Comparison of ENCODE assay signal across 15 cellular contexts in the genomic region with DNA sequence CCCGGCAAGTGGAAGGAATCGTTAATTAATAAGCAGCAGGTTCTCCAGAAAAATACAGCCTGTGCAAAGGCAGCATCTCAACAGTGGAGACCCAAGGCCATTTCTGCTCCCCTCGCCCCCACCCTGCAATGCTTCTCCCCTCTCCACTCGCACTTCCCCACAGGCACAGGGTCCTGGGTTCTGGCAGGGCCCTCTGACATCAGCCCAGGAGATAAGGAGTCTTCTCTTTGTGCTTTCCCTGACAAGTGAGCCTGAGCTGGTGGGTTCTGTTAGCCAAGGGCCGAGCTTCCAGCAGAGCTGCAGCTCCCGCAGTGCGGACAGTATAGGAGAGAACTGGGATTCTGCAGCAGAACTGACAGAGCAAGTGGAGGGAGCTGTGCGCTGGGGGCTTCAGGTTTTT.
A peak's percentile ranks its signal among the peaks of the same experiment; 100 is the strongest.
DNase-seq lines count a peak whose midpoint lies in the region; ATAC-seq, FAIRE-seq and TF ChIP-seq lines count a peak whose summit lies in the region.
"Had no signal": no experiment of that assay in that cellular context is flagged by ENCODE, and none has a peak within 500 bp of the region (broad histone marks: within the 10 kb centered on the region; RNA-seq: fewer than 3 reads in every experiment).

No MANE protein-coding gene starts in this region.

- peaks cover 0 to 24% of the 10 kb centered on the region in 2 experiments; a peak in 2 of 4 replicates for H3K4me1 ChIP-seq in SK-N-SH (ENCODE audit: control insufficient read depth in 1 of 2, insufficient read depth in 2 of 2, low read depth in 1 of 2, low read length in 1 of 2)
- peaks cover 2 to 12% (median 8%) of the 10 kb centered on the region in 4 experiments; a peak in 5 of 7 replicates for H3K4me1 ChIP-seq in H1 (replicated peaks in 1 of 4; ENCODE audit: control insufficient read depth in 3 of 4, insufficient read depth in 4 of 4, low read length in 3 of 4)
- peaks cover 0 to 27% of the 10 kb centered on the region in 2 donors for H3K4me1 ChIP-seq in neuronal stem cell (ENCODE audit: control insufficient read depth in 2 of 2, insufficient read depth in 1 of 2, low read depth in 1 of 2, low read length in 2 of 2)
- H3K4me1 ChIP-seq: Caco-2 had no signal

- H3K4me1 Mint-ChIP-seq in activated naive CD4-positive, alpha-beta T cell treated with anti-CD3 and anti-CD28 coated beads, Interleukin-2, amount 10 ng/mL, durations not matched to agents 7 days and 5 days: no peaks in the 10 kb centered on the region
- no peaks in the 10 kb centered on the region for H3K4me1 Mint-ChIP-seq in natural killer cell treated with Interleukin-12 subunit alpha and Interleukin-12 subunit beta and Interleukin-15 and Interleukin-18, amount 100 ng/mL, for 72 hours (ENCODE audit: low read depth in 2 of 2)
- H3K4me1 Mint-ChIP-seq: CD8-positive, alpha-beta memory T cell had no signal

- no peaks in the 10 kb centered on the region for H3K27me3 ChIP-seq in SK-N-SH (ENCODE audit: insufficient read depth)
- peaks cover 0 to 3% (median 1%) of the 10 kb centered on the region in 4 experiments; a peak in 1 of 7 replicates for H3K27me3 ChIP-seq in H1 (replicated peaks in 1 of 4; ENCODE audit: control insufficient read depth in 3 of 4, extremely low read depth in 1 of 4, insufficient read depth in 3 of 4, low read length in 3 of 4)
- H3K27me3 ChIP-seq in neuronal stem cell (ENCODE audit: control insufficient read depth in 3 of 3, insufficient read depth in 3 of 3, low read depth in 1 of 3, low read length in 3 of 3): no peaks in the 10 kb centered on the region
- H3K27me3 ChIP-seq: BLaER1 had no signal

- no peak overlapping the region for H4K5ac ChIP-seq in H1 (ENCODE audit: insufficient read length, low read depth, low read length)

- CTCF ChIA-PET in SK-N-SH (lab: Yijun Ruan, JAX) (interaction anchor here (1.3 to 13.7 kb wide), 5 partner anchors 9 to 256 kb away, joined by 3 to 298 read pairs (median 17); a partner anchor contains a TSS), H1 (lab: Charles Lee; ENCODE audit: partially characterized antibody) (interaction anchor here (0.8 to 13.2 kb wide), 6 partner anchors 9 to 256 kb away, joined by 3 to 174 read pairs (median 4); a partner anchor contains a TSS)
- CTCF ChIA-PET in activated naive CD4-positive, alpha-beta T cell treated with anti-CD3 and anti-CD28 coated beads, Interleukin-2, amount 10 ng/mL, durations not matched to agents 7 days and 5 days (lab: Charles Lee): interaction anchor here (1.2 kb wide), 1 partner anchor 9 kb away, joined by 5 read pairs; no protein-coding TSS in a partner anchor

- H2AFZ ChIP-seq in SK-N-SH (ENCODE audit: low read depth) (no peak overlapping the region), H1 (ENCODE audit: low read length) (no peak overlapping the region), neuronal stem cell (ENCODE audit: low read length) (no peak overlapping the region)

- H4K8ac ChIP-seq in H1 (ENCODE audit: extremely low read depth, insufficient read depth, low read length) (no peak overlapping the region), neuronal stem cell (ENCODE audit: low read depth, low read length) (no peak overlapping the region)

- H3K36me3 Mint-ChIP-seq in activated naive CD4-positive, alpha-beta T cell treated with anti-CD3 and anti-CD28 coated beads, Interleukin-2, amount 10 ng/mL, durations not matched to agents 7 days and 5 days: no peaks in the 10 kb centered on the region
- H3K36me3 Mint-ChIP-seq in natural killer cell treated with Interleukin-12 subunit alpha and Interleukin-12 subunit beta and Interleukin-15 and Interleukin-18, amount 100 ng/mL, for 72 hours: no peaks in the 10 kb centered on the region
- H3K36me3 Mint-ChIP-seq: CD8-positive, alpha-beta memory T cell had no signal

- no peak overlapping the region; the same call in 1 of the 2 replicates for H2AK5ac ChIP-seq in H1 (ENCODE audit: low read depth, low read length)
- H2AK5ac ChIP-seq in neuronal stem cell (ENCODE audit: low read depth, low read length): peak overlapping the region; percentile 6

- ATAC-seq in SK-N-SH treated with all-trans-retinoic acid at 6 μM for 48 hours: no peak
- no peak for ATAC-seq in natural killer cell treated with Interleukin-12 subunit alpha and Interleukin-12 subunit beta and Interleukin-15 and Interleukin-18, amount 100 ng/mL, for 72 hours

- H2BK12ac ChIP-seq in H1 (ENCODE audit: low read depth, low read length) (no peak overlapping the region), neuronal stem cell (ENCODE audit: low read length) (peak overlapping the region; percentile 63)

- FAIRE-seq in H1 (lab: Jason Lieb, UNC): no peak

- no peak overlapping the region for H3K4ac ChIP-seq in H1 (replicated peaks; ENCODE audit: insufficient read length, low read depth, low read length)
- no peak overlapping the region for H3K4ac ChIP-seq in neuronal stem cell (ENCODE audit: low read length)

- H2BK120ac ChIP-seq in H1 (replicated peaks; ENCODE audit: low read depth, low read length) (no peak overlapping the region), neuronal stem cell (ENCODE audit: low read depth, low read length) (no peak overlapping the region)

- H3K18ac ChIP-seq in H1 (ENCODE audit: extremely low read depth, low read length) (peak overlapping the region; percentile 48; the same call in 1 of the 2 replicates), neuronal stem cell (ENCODE audit: low read length) (peak overlapping the region; percentile 65)

- H3K9ac ChIP-seq in SK-N-SH: no peak overlapping the region
- no peak overlapping the region for H3K9ac ChIP-seq in H1 (replicated peaks in 1 of 4; ENCODE audit: extremely low read depth in 1 of 4, low read depth in 3 of 4, low read length in 3 of 4)
- no peak overlapping the region for H3K9ac ChIP-seq in neuronal stem cell (ENCODE audit: low read depth, low read length, poor library complexity)
- H3K9ac ChIP-seq: BLaER1 had no signal

- TF ChIP-seq CTCF in SK-N-SH (IDR thresholded peaks at IDR 0.05) (no peak), H1 (IDR thresholded peaks at IDR 0.05; ENCODE audit: control extremely low read depth in 1 of 3, insufficient read depth in 1 of 3, low read depth in 1 of 3, low read length in 3 of 3) (no peak), foreskin fibroblast (IDR thresholded peaks at IDR 0.05; ENCODE audit: low read depth, low read length) (no peak)

- H3K56ac ChIP-seq in H1 (replicated peaks; ENCODE audit: insufficient read length, low read depth, low read length): no peak overlapping the region

- no peaks in the 10 kb centered on the region for H3K9me3 Mint-ChIP-seq in activated naive CD4-positive, alpha-beta T cell treated with anti-CD3 and anti-CD28 coated beads, Interleukin-2, amount 10 ng/mL, durations not matched to agents 7 days and 5 days
- no peaks in the 10 kb centered on the region for H3K9me3 Mint-ChIP-seq in natural killer cell treated with Interleukin-12 subunit alpha and Interleukin-12 subunit beta and Interleukin-15 and Interleukin-18, amount 100 ng/mL, for 72 hours

- H3K23me2 ChIP-seq in H1 (ENCODE audit: low read depth, low read length): no peaks in the 10 kb centered on the region

- H3K4me2 ChIP-seq in SK-N-SH (no peak overlapping the region), H1 (ENCODE audit: insufficient read depth in 1 of 2, low read depth in 2 of 2, low read length in 2 of 2) (no peak overlapping the region), neuronal stem cell (ENCODE audit: insufficient read depth, low read length, poor library complexity, severe bottlenecking) (no peak overlapping the region)
- H3K4me2 ChIP-seq: BLaER1 had no signal

- no peak for TF ChIP-seq RAD21 in SK-N-SH (IDR thresholded peaks at IDR 0.05; ENCODE audit: low read length)
- no peak for TF ChIP-seq RAD21 in H1 (IDR thresholded peaks at IDR 0.05 in 1 of 2, conservative IDR thresholded peaks at IDR 0.05 in 1 of 2; ENCODE audit: low read depth in 2 of 2, low read length in 2 of 2)

- H4K20me1 ChIP-seq in SK-N-SH (ENCODE audit: insufficient read depth): no peaks in the 10 kb centered on the region
- no peaks in the 10 kb centered on the region for H4K20me1 ChIP-seq in H1 (replicated peaks in 1 of 2; ENCODE audit: control insufficient read depth in 1 of 2, insufficient read depth in 2 of 2, low read length in 2 of 2)
- H4K20me1 ChIP-seq: BLaER1 had no signal

- 58% methylated on average over 8 of the region's 8 CpGs for WGBS in SK-N-SH (ENCODE audit: low lambda C conversion rate)
- WGBS in H1 (ENCODE audit: extremely low coverage in 1 of 2, insufficient coverage in 1 of 2, insufficient read length in 1 of 2, insufficient replicate concordance in 2 of 2, low coverage in 1 of 2, low lambda C conversion rate in 2 of 2, missing lambda C conversion rate in 1 of 2), 2 experiments: 86% methylated on average over 8 of the region's 8 CpGs; no CpG with 5 or more reads in 1 of the 2 experiments
- no CpG with 5 or more reads among the region's 8 CpGs for WGBS in neuronal stem cell (ENCODE audit: extremely low coverage in 2 of 2, insufficient read length in 2 of 2, insufficient replicate concordance in 1 of 2), 2 donors

- TF ChIP-seq POLR2A in H1 (IDR thresholded peaks at IDR 0.05; ENCODE audit: control extremely low read depth in 1 of 2, low read depth in 2 of 2, low read length in 2 of 2): no peak

- H2BK15ac ChIP-seq in H1 (ENCODE audit: low read length) (no peak overlapping the region), neuronal stem cell (ENCODE audit: low read length) (no peak overlapping the region)

- H3K23ac ChIP-seq in H1 (ENCODE audit: insufficient read length): no peak overlapping the region
- H3K23ac ChIP-seq in neuronal stem cell (ENCODE audit: low read depth, low read length, poor library complexity): no peak overlapping the region

- H3K4me3 ChIP-seq in SK-N-SH (ENCODE audit: low read depth in 2 of 2, low read length in 1 of 2) (no peak overlapping the region), H1 (ENCODE audit: extremely low read depth in 1 of 4, insufficient read depth in 2 of 4, low read depth in 3 of 4, low read length in 4 of 4) (no peak overlapping the region), neuronal stem cell (ENCODE audit: low read length in 2 of 2) (no peak overlapping the region), foreskin fibroblast (ENCODE audit: low read depth in 1 of 2, low read length in 2 of 2) (no peak overlapping the region)
- H3K4me3 ChIP-seq: BLaER1 had no signal

- no peaks in the 10 kb centered on the region for H3K79me1 ChIP-seq in H1 (ENCODE audit: low read depth, low read length)
- H3K79me1 ChIP-seq in neuronal stem cell (ENCODE audit: low read depth, low read length): no peaks in the 10 kb centered on the region

- H3K9me2 ChIP-seq in SK-N-SH: no peaks in the 10 kb centered on the region

- no peak overlapping the region for H2BK5ac ChIP-seq in H1 (ENCODE audit: low read depth, low read length)
- H2BK5ac ChIP-seq in neuronal stem cell (ENCODE audit: low read length): no peak overlapping the region

- DNase-seq in SK-N-SH (peak; percentile 54), H1 (ENCODE audit: low read depth in 1 of 2, low spot score in 2 of 2) (no peak), neuronal stem cell (ENCODE audit: low spot score) (no peak), foreskin fibroblast (no peak)
- no peak for DNase-seq in activated naive CD4-positive, alpha-beta T cell treated with anti-CD3 and anti-CD28 coated beads, Interleukin-2, amount 10 ng/mL, durations not matched to agents 7 days and 5 days
- no peak for DNase-seq in natural killer cell treated with Interleukin-12 subunit alpha and Interleukin-12 subunit beta and Interleukin-15 and Interleukin-18, amount 100 ng/mL, for 72 hours (ENCODE audit: low spot score)
- DNase-seq: Caco-2; CD8-positive, alpha-beta memory T cell; DND-41; GDM1; HCEC 1CT; HFFc6 had no signal

- no peaks in the 10 kb centered on the region for H3K27me3 Mint-ChIP-seq in activated naive CD4-positive, alpha-beta T cell treated with anti-CD3 and anti-CD28 coated beads, Interleukin-2, amount 10 ng/mL, durations not matched to agents 7 days and 5 days
- peaks cover 12 to 37% of the 10 kb centered on the region in 2 donors for H3K27me3 Mint-ChIP-seq in natural killer cell treated with Interleukin-12 subunit alpha and Interleukin-12 subunit beta and Interleukin-15 and Interleukin-18, amount 100 ng/mL, for 72 hours

- H3K9me3 ChIP-seq in SK-N-SH (no peaks in the 10 kb centered on the region), H1 (ENCODE audit: insufficient read depth in 2 of 2, low read depth in 1 of 2, low read length in 1 of 2) (no peaks in the 10 kb centered on the region), neuronal stem cell (replicated peaks in 1 of 2; ENCODE audit: control insufficient read depth in 2 of 2, insufficient read depth in 1 of 2, low read depth in 1 of 2, low read length in 2 of 2) (no peaks in the 10 kb centered on the region)
- H3K9me3 ChIP-seq: Caco-2 had no signal

- no peak overlapping the region for H3K14ac ChIP-seq in H1 (ENCODE audit: insufficient read length)
- no peak overlapping the region for H3K14ac ChIP-seq in neuronal stem cell (ENCODE audit: low read length)

- no peaks in the 10 kb centered on the region for H3F3A ChIP-seq in SK-N-SH (replicated peaks; ENCODE audit: insufficient read depth)

- no peak overlapping the region for H3K4me3 Mint-ChIP-seq in activated naive CD4-positive, alpha-beta T cell treated with anti-CD3 and anti-CD28 coated beads, Interleukin-2, amount 10 ng/mL, durations not matched to agents 7 days and 5 days
- H3K4me3 Mint-ChIP-seq in natural killer cell treated with Interleukin-12 subunit alpha and Interleukin-12 subunit beta and Interleukin-15 and Interleukin-18, amount 100 ng/mL, for 72 hours: no peak overlapping the region
- H3K4me3 Mint-ChIP-seq: CD8-positive, alpha-beta memory T cell; HFFc6 had no signal

- H3K27ac ChIP-seq in SK-N-SH (ENCODE audit: low read depth in 2 of 2, low read length in 1 of 2) (peak overlapping the region in 1 of 2 experiments; percentile 34; a peak in 1 of 4 replicates), H1 (ENCODE audit: low read depth, low read length) (no peak overlapping the region), neuronal stem cell (replicated peaks; ENCODE audit: low read length) (no peak overlapping the region)
- H3K27ac ChIP-seq: 22Rv1, BLaER1 had no signal

- no peak overlapping the region for H4K91ac ChIP-seq in H1 (replicated peaks; ENCODE audit: insufficient read length, low read length)
- no peak overlapping the region for H4K91ac ChIP-seq in neuronal stem cell (ENCODE audit: low read depth, low read length, poor library complexity)

- no peaks in the 10 kb centered on the region for H3K79me2 ChIP-seq in SK-N-SH (ENCODE audit: insufficient read depth)
- H3K79me2 ChIP-seq in H1 (ENCODE audit: control insufficient read depth in 1 of 2, insufficient read depth in 2 of 2, low read length in 2 of 2): no peaks in the 10 kb centered on the region

- no peak for TF ChIP-seq EP300 in SK-N-SH (IDR thresholded peaks at IDR 0.05; ENCODE audit: borderline replicate concordance in 1 of 2, low read depth in 1 of 2, low read length in 1 of 2)
- TF ChIP-seq EP300 in H1 (IDR thresholded peaks at IDR 0.05; ENCODE audit: borderline replicate concordance in 1 of 2, low read depth in 2 of 2, low read length in 2 of 2): no peak

- no peak overlapping the region for H3K27ac Mint-ChIP-seq in activated naive CD4-positive, alpha-beta T cell treated with anti-CD3 and anti-CD28 coated beads, Interleukin-2, amount 10 ng/mL, durations not matched to agents 7 days and 5 days
- H3K27ac Mint-ChIP-seq in natural killer cell treated with Interleukin-12 subunit alpha and Interleukin-12 subunit beta and Interleukin-15 and Interleukin-18, amount 100 ng/mL, for 72 hours: no peak overlapping the region
- H3K27ac Mint-ChIP-seq: CD8-positive, alpha-beta memory T cell; HFFc6 had no signal

- POLR2A ChIA-PET in SK-N-SH (lab: Yijun Ruan, JAX): no interaction called here
- POLR2A ChIA-PET in H1 (lab: Charles Lee; ENCODE audit: partially characterized antibody): no interaction called here

- H3K36me3 ChIP-seq in SK-N-SH (replicated peaks in 1 of 2; ENCODE audit: control insufficient read depth in 1 of 2, insufficient read depth in 2 of 2, low read length in 1 of 2) (no peaks in the 10 kb centered on the region), H1 (ENCODE audit: control insufficient read depth in 2 of 4, insufficient read depth in 4 of 4, low read length in 3 of 4) (no peaks in the 10 kb centered on the region), neuronal stem cell (replicated peaks in 1 of 2; ENCODE audit: control insufficient read depth in 2 of 2, insufficient read depth in 2 of 2, low read length in 2 of 2) (no peaks in the 10 kb centered on the region)
- H3K36me3 ChIP-seq: BLaER1 had no signal

- no peak overlapping the region for H2BK20ac ChIP-seq in H1 (ENCODE audit: low read length)
